ENCODE assay signal across 14 cellular contexts in the genomic region with DNA sequence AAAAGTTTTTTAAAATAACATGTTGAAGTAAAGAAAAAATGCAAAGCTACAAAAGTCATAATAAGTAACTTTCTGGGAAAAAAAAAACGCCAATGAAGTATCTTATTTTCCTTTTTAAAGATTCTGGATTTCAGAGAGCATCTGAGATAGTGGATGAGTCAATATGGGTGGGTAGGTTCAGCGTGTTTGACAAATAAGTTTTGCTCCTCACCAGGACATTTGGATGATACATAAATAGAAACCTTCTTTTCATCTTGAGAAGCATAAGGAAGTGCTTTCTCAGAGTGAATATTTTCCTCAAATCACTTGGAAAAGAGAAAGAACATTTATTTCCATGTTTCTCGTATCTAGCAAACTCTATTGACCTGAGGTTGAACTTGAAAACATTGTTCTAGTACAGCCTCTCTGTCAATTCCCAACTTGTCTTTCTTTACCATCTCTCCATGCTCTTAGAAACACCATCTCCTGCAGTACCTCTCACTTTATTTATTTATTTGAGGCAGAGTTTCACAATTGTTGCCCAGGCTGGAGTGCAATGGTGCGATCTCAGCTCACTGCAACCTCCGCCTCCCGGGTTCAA.
"Had no signal": no experiment of that assay in that cellular context is flagged by ENCODE, and none has a peak within 500 bp of the region (broad histone marks: within the 10 kb centered on the region; RNA-seq: fewer than 3 reads in every experiment).

No MANE protein-coding gene starts in this region.

- H3K36me3 Mint-ChIP-seq: activated naive CD8-positive, alpha-beta T cell treated with anti-CD3 and anti-CD28 coated beads for 36 hours; memory B cell; natural killer cell treated with Interleukin-12 subunit alpha and Interleukin-12 subunit beta and Interleukin-15 and Interleukin-18, amount 100 ng/mL, for 72 hours had no signal

- DNase-seq: activated CD8-positive, alpha-beta T cell treated with anti-CD3 and anti-CD28 coated beads for 36 hours; activated effector memory CD4-positive, alpha-beta T cell treated with Interleukin-2 at 50 U/mL for 16 hours; activated naive CD8-positive, alpha-beta T cell treated with anti-CD3 and anti-CD28 coated beads for 36 hours; activated T-cell treated with anti-CD3 and anti-CD28 coated beads, Interleukin-2, amount 50 U/mL, for 4 hours; erythroblast; hypothalamus; left ventricle myocardium superior; stimulated activated CD4-positive, alpha-beta T cell treated with anti-CD3 and anti-CD28 coated beads, Interleukin-15, amount 100 ng/mL, for 24 hours; stimulated activated CD4-positive, alpha-beta T cell treated with anti-CD3 and anti-CD28 coated beads, Interleukin-4, amount 100 ng/mL, for 24 hours; transverse colon; WERI-Rb-1 had no signal

- H3K36me3 ChIP-seq: transverse colon, WERI-Rb-1 had no signal

- H3K27me3 ChIP-seq: transverse colon had no signal

- H3K27me3 Mint-ChIP-seq: activated CD8-positive, alpha-beta T cell treated with anti-CD3 and anti-CD28 coated beads for 36 hours; activated naive CD8-positive, alpha-beta T cell treated with anti-CD3 and anti-CD28 coated beads for 36 hours; dendritic cell treated with granulocyte-macrophage colony-stimulating factor and Interleukin-4, amounts not matched to agents 40 ng/mL and 50 ng/mL, for 4 days; memory B cell had no signal

- H3K27ac Mint-ChIP-seq: dendritic cell treated with granulocyte-macrophage colony-stimulating factor and Interleukin-4, amounts not matched to agents 40 ng/mL and 50 ng/mL, for 4 days; memory B cell; natural killer cell treated with Interleukin-12 subunit alpha and Interleukin-12 subunit beta and Interleukin-15 and Interleukin-18, amount 100 ng/mL, for 72 hours had no signal

- ATAC-seq: left ventricle myocardium superior had no signal

- H3K9me3 ChIP-seq: transverse colon had no signal

- H3K27ac ChIP-seq: WERI-Rb-1 had no signal

- H3K9me3 Mint-ChIP-seq: activated CD8-positive, alpha-beta T cell treated with anti-CD3 and anti-CD28 coated beads for 36 hours; activated naive CD8-positive, alpha-beta T cell treated with anti-CD3 and anti-CD28 coated beads for 36 hours; activated T-cell treated with anti-CD3 and anti-CD28 coated beads, Interleukin-2, amount 50 U/mL, for 4 hours; dendritic cell treated with granulocyte-macrophage colony-stimulating factor and Interleukin-4, amounts not matched to agents 40 ng/mL and 50 ng/mL, for 4 days; memory B cell; natural killer cell treated with Interleukin-12 subunit alpha and Interleukin-12 subunit beta and Interleukin-15 and Interleukin-18, amount 100 ng/mL, for 72 hours had no signal

- H3K4me1 Mint-ChIP-seq: memory B cell had no signal

- H3K4me3 Mint-ChIP-seq: activated CD8-positive, alpha-beta T cell treated with anti-CD3 and anti-CD28 coated beads for 36 hours; dendritic cell treated with granulocyte-macrophage colony-stimulating factor and Interleukin-4, amounts not matched to agents 40 ng/mL and 50 ng/mL, for 4 days; memory B cell; natural killer cell treated with Interleukin-12 subunit alpha and Interleukin-12 subunit beta and Interleukin-15 and Interleukin-18, amount 100 ng/mL, for 72 hours had no signal

- H3K4me3 ChIP-seq: transverse colon had no signal
